Comparison of ENCODE assay signal across 29 cellular contexts in the genomic region with DNA sequence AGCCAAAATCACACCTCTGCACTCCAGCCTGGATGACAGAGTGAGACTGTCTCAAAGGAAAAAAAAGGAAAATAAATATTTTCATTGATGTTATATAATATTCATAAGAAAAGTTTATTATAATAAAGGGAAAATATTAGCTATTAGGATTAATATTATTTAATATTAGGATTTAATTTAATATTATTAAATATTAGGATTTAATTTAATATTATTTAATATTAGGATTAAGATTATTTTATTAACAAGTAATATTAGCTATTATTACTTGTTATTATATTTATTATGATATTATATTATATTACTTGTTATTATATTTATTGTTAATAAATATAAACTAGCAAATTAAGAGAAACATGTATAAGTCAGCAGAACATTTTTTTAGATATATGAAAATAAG.
"Had no signal": no experiment of that assay in that cellular context is flagged by ENCODE, and none has a peak within 500 bp of the region (broad histone marks: within the 10 kb centered on the region; RNA-seq: fewer than 3 reads in every experiment).

No MANE protein-coding gene starts in this region.

- H3K9me3 ChIP-seq: esophagus squamous epithelium had no signal

- H3K36me3 ChIP-seq: brain microvascular endothelial cell, esophagus squamous epithelium had no signal

- H3K27me3 ChIP-seq: brain microvascular endothelial cell, esophagus squamous epithelium had no signal

- FAIRE-seq: astrocyte, bronchial epithelial cell, endothelial cell of umbilical vein had no signal

- H3K27ac ChIP-seq: brain microvascular endothelial cell, epithelial cell of prostate, esophagus squamous epithelium, VCaP had no signal

- H3K4me3 ChIP-seq: esophagus squamous epithelium had no signal

- H3K4me1 ChIP-seq: esophagus squamous epithelium had no signal

- DNase-seq: activated B cell treated with CpG ODN at 0.5 μM for 24 hours; activated CD4-positive, alpha-beta T cell treated with anti-CD3 and anti-CD28 coated beads for 48 hours; activated CD4-positive, alpha-beta T cell treated with anti-CD3 and anti-CD28 coated beads, Interleukin-2, amount 50 U/mL, for 1 hour; activated CD4-positive, alpha-beta T cell treated with anti-CD3 and anti-CD28 coated beads, Interleukin-2, amount 50 U/mL, for 48 hours; activated CD8-positive, alpha-beta memory T cell treated with anti-CD3 and anti-CD28 coated beads for 24 hours; activated CD8-positive, alpha-beta T cell treated with anti-CD3 and anti-CD28 coated beads for 36 hours; activated effector memory CD4-positive, alpha-beta T cell treated with Interleukin-2 at 50 U/mL for 16 hours; activated gamma-delta T cell treated with Interleukin-2 at 50 U/mL for 16 hours; activated naive CD4-positive, alpha-beta T cell treated with anti-CD3 and anti-CD28 coated beads, Interleukin-2, amount 50 U/mL, for 16 hours; activated naive CD4-positive, alpha-beta T cell treated with Interleukin-2 at 50 U/mL for 16 hours; activated T-cell treated with anti-CD3 and anti-CD28 coated beads, Interleukin-2, amount 50 U/mL, for 4 hours; amniotic stem cell; anterior cingulate cortex; brain microvascular endothelial cell; cortex of kidney; dermis blood vessel endothelial cell; effector CD4-positive, alpha-beta T cell; effector memory CD8-positive, alpha-beta T cell; esophagus squamous epithelium; foreskin melanocyte; head of caudate nucleus; T-helper 2 cell had no signal

- ATAC-seq: activated CD4-positive, CD25-positive, alpha-beta regulatory T cell treated with anti-CD3 and anti-CD28 coated beads, Interleukin-2, amount 50 U/mL, for 24 hours; activated CD8-positive, alpha-beta T cell treated with anti-CD3 and anti-CD28 coated beads for 36 hours; activated T-cell treated with anti-CD3 and anti-CD28 coated beads, Interleukin-2, amount 50 U/mL, for 4 hours; activated T-helper 17 cell treated with anti-CD3 and anti-CD28 coated beads, Interleukin-2, amount 50 U/mL, for 72 hours; effector memory CD8-positive, alpha-beta T cell had no signal
